ENCODE assay signal across 10 cellular contexts in the genomic region with DNA sequence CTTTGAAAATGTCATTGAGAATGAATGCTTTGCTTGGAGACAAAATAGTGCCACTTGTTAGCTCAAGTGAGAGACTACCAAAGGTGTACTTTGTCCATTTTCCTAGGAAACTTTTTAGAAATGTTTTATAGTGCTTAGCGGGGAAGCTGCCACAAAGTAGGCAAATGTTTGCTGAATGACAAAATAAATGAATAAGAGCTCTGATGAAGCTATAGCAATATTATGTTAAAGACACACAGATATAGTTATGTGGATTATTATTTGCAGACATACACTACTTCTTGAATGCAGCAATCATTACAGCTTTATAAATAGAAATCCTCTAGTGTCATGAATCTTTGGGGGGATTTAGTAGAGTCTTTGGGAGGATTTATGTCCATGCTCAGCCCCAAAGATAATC.
"Had no signal": no experiment of that assay in that cellular context is flagged by ENCODE, and none has a peak within 500 bp of the region (broad histone marks: within the 10 kb centered on the region; RNA-seq: fewer than 3 reads in every experiment).

No MANE protein-coding gene starts in this region.

- H3K9me3 Mint-ChIP-seq: GM23338, H9, HFFc6 had no signal

- H3K27ac ChIP-seq: GM23248 had no signal

- H3K27ac Mint-ChIP-seq: GM23338, H9, HFFc6 had no signal

- H3K4me3 Mint-ChIP-seq: GM23338, H9, HFFc6 had no signal

- H3K9me3 ChIP-seq: HAP-1 had no signal

- H3K36me3 ChIP-seq: HAP-1 had no signal

- H3K4me1 ChIP-seq: HAP-1 had no signal

- ATAC-seq: GM23338, HCT116 had no signal

- DNase-seq: GM23248, GOT3, H7, H9, HFFc6 had no signal

- H3K9ac ChIP-seq: GM23248 had no signal

- H3K4me3 ChIP-seq: GM23248, GM23338, HAP-1 had no signal

- H3K4me1 Mint-ChIP-seq: GM23338, H9 had no signal

- H3K4me2 ChIP-seq: GM23338 had no signal

- H2AFZ ChIP-seq: GM23248, GM23338 had no signal

- FAIRE-seq: H1, H54 had no signal
